18 cellular contexts compared by ENCODE assay signal in genomic region chr10:14415676-14416307, GRCh38.
DNase-seq lines count a peak whose midpoint lies in the region; ATAC-seq, FAIRE-seq and TF ChIP-seq lines count a peak whose summit lies in the region.
"Had no signal": no experiment of that assay in that cellular context is flagged by ENCODE, and none has a peak within 500 bp of the region (broad histone marks: within the 10 kb centered on the region; RNA-seq: fewer than 3 reads in every experiment).

No MANE protein-coding gene starts in this region.

- H3K4me3 Mint-ChIP-seq in mesothelial cell of epicardium (no peak overlapping the region), CD14-positive monocyte (no peak overlapping the region)
- H3K4me3 Mint-ChIP-seq: B cell; CD4-positive, alpha-beta T cell had no signal

- no peak overlapping the region for H3K4ac ChIP-seq in H1 (replicated peaks; ENCODE audit: insufficient read length, low read depth, low read length)

- H3K4me1 Mint-ChIP-seq in mesothelial cell of epicardium (peaks cover 34% of the 10 kb centered on the region), CD14-positive monocyte (no peaks in the 10 kb centered on the region)

- no peaks in the 10 kb centered on the region for H3K79me2 ChIP-seq in H1 (ENCODE audit: control insufficient read depth in 1 of 2, insufficient read depth in 2 of 2, low read length in 2 of 2)

- H3K23ac ChIP-seq in H1 (ENCODE audit: insufficient read length): no peak overlapping the region

- no peak overlapping the region for H3K14ac ChIP-seq in H1 (ENCODE audit: insufficient read length)

- H2BK20ac ChIP-seq in H1 (ENCODE audit: low read length): no peak overlapping the region

- POLR2A ChIA-PET in H1 (lab: Charles Lee; ENCODE audit: partially characterized antibody): no interaction called here

- no peak overlapping the region for H4K5ac ChIP-seq in H1 (ENCODE audit: insufficient read length, low read depth, low read length)

- no peak overlapping the region for H3K4me3 ChIP-seq in H1 (ENCODE audit: extremely low read depth in 1 of 4, insufficient read depth in 2 of 4, low read depth in 3 of 4, low read length in 4 of 4)

- H3K27ac Mint-ChIP-seq in mesothelial cell of epicardium (peak overlapping the region; percentile 79), CD14-positive monocyte (no peak overlapping the region)
- H3K27ac Mint-ChIP-seq: B cell; CD4-positive, alpha-beta T cell had no signal

- CTCF ChIA-PET in H1 (lab: Charles Lee; ENCODE audit: partially characterized antibody): interaction anchor here (1.0 to 2.3 kb wide), 4 partner anchors 9 to 34 kb away, joined by 3 to 8 read pairs (median 3); no protein-coding TSS in a partner anchor

- no peak for FAIRE-seq in H1 (lab: Jason Lieb, UNC)
- no peak for FAIRE-seq in urothelium cell line (lab: Jason Lieb, UNC)
- FAIRE-seq: GM19239 had no signal

- no peak overlapping the region for H3K4me2 ChIP-seq in H1 (ENCODE audit: insufficient read depth in 1 of 2, low read depth in 2 of 2, low read length in 2 of 2)

- H3K18ac ChIP-seq in H1 (ENCODE audit: extremely low read depth, low read length): no peak overlapping the region

- H3K23me2 ChIP-seq in H1 (ENCODE audit: low read depth, low read length): no peaks in the 10 kb centered on the region

- no peak overlapping the region for H3K27ac ChIP-seq in H1 (ENCODE audit: low read depth, low read length)

- peak overlapping the region; percentile 32; the same call in 1 of the 2 replicates for H2BK12ac ChIP-seq in H1 (ENCODE audit: low read depth, low read length)

- H3K79me1 ChIP-seq in H1 (ENCODE audit: low read depth, low read length): no peaks in the 10 kb centered on the region

- TF ChIP-seq CTCF in H1 (IDR thresholded peaks at IDR 0.05; ENCODE audit: control extremely low read depth in 1 of 3, insufficient read depth in 1 of 3, low read depth in 1 of 3, low read length in 3 of 3) (no peak), mesothelial cell of epicardium (IDR thresholded peaks at IDR 0.05; ENCODE audit: unreplicated experiment) (no peak), CD14-positive monocyte (IDR thresholded peaks at IDR 0.05) (no peak)

- H4K8ac ChIP-seq in H1 (ENCODE audit: extremely low read depth, insufficient read depth, low read length): no peak overlapping the region

- H2AFZ ChIP-seq in H1 (ENCODE audit: low read length): 0 out of 2 replicates have a peak overlapping the region, but pooled peaks have one; percentile 59

- no peak overlapping the region for H3K56ac ChIP-seq in H1 (replicated peaks; ENCODE audit: insufficient read length, low read depth, low read length)

- DNase-seq in NCI-H226 (peak; percentile 76), H1 (ENCODE audit: low read depth in 1 of 2, low spot score in 2 of 2) (no peak), mesothelial cell of epicardium (ENCODE audit: low spot score in 2 of 2, unreplicated experiment in 2 of 2) (no peak), urothelium cell line (ENCODE audit: low spot score) (no peak), OCI-M1 (lab: John Stamatoyannopoulos, UW) (no peak), CD14-positive monocyte (ENCODE audit: low spot score) (no peak)
- DNase-seq: Calu3; CD4-positive, alpha-beta T cell; DMS53; KBM-7; NCI-H1436 treated with DMSO at 0.1 percent for 48 hours; NCI-H2029 treated with DMSO at 0.1 percent for 48 hours; NCI-H510A treated with DMSO at 0.1 percent for 48 hours had no signal

- no peak overlapping the region for H3K9ac ChIP-seq in H1 (replicated peaks in 1 of 4; ENCODE audit: extremely low read depth in 1 of 4, low read depth in 3 of 4, low read length in 3 of 4)

- H3K36me3 Mint-ChIP-seq in mesothelial cell of epicardium (no peaks in the 10 kb centered on the region), CD14-positive monocyte (no peaks in the 10 kb centered on the region)

- no peaks in the 10 kb centered on the region for H3K9me3 Mint-ChIP-seq in mesothelial cell of epicardium
- peaks cover 0 to 4% (median 2%) of the 10 kb centered on the region in 7 donors for H3K9me3 Mint-ChIP-seq in CD14-positive monocyte
- H3K9me3 Mint-ChIP-seq: CD4-positive, alpha-beta T cell had no signal

- no peak overlapping the region for H4K91ac ChIP-seq in H1 (replicated peaks; ENCODE audit: insufficient read length, low read length)

- peaks cover 0 to 4% (median 2%) of the 10 kb centered on the region in 4 experiments; a peak in 2 of 7 replicates for H3K4me1 ChIP-seq in H1 (replicated peaks in 1 of 4; ENCODE audit: control insufficient read depth in 3 of 4, insufficient read depth in 4 of 4, low read length in 3 of 4)

- TF ChIP-seq EP300 in H1 (IDR thresholded peaks at IDR 0.05; ENCODE audit: borderline replicate concordance in 1 of 2, low read depth in 2 of 2, low read length in 2 of 2): no peak

- no peaks in the 10 kb centered on the region for H4K20me1 ChIP-seq in H1 (replicated peaks in 1 of 2; ENCODE audit: control insufficient read depth in 1 of 2, insufficient read depth in 2 of 2, low read length in 2 of 2)

- 89% methylated on average over 4 of the region's 4 CpGs; no CpG with 5 or more reads in 1 of the 2 experiments for WGBS in H1 (ENCODE audit: extremely low coverage in 1 of 2, insufficient coverage in 1 of 2, insufficient read length in 1 of 2, insufficient replicate concordance in 2 of 2, low coverage in 1 of 2, low lambda C conversion rate in 2 of 2, missing lambda C conversion rate in 1 of 2), 2 experiments

- H3K27me3 ChIP-seq in H1 (replicated peaks in 1 of 4; ENCODE audit: control insufficient read depth in 3 of 4, extremely low read depth in 1 of 4, insufficient read depth in 3 of 4, low read length in 3 of 4): peaks cover 0 to 1% (median 0%) of the 10 kb centered on the region in 4 experiments; a peak in 1 of 7 replicates

- no peaks in the 10 kb centered on the region for H3K9me3 ChIP-seq in H1 (ENCODE audit: insufficient read depth in 2 of 2, low read depth in 1 of 2, low read length in 1 of 2)

- ATAC-seq in GM21786 (IDR thresholded peaks at IDR 0.05; ENCODE audit: unreplicated experiment): no peak
- ATAC-seq: Panc1, Right ventricle myocardium inferior had no signal

- no peak for TF ChIP-seq RAD21 in H1 (IDR thresholded peaks at IDR 0.05 in 1 of 2, conservative IDR thresholded peaks at IDR 0.05 in 1 of 2; ENCODE audit: low read depth in 2 of 2, low read length in 2 of 2)

- H3K36me3 ChIP-seq in H1 (ENCODE audit: control insufficient read depth in 2 of 4, insufficient read depth in 4 of 4, low read length in 3 of 4): no peaks in the 10 kb centered on the region

- no peak overlapping the region for H2BK15ac ChIP-seq in H1 (ENCODE audit: low read length)

- TF ChIP-seq POLR2A in H1 (IDR thresholded peaks at IDR 0.05; ENCODE audit: control extremely low read depth in 1 of 2, low read depth in 2 of 2, low read length in 2 of 2): no peak

- intact Hi-C loops in CD14-positive monocyte (cut with micrococcal nuclease): no loop called here

- H2BK120ac ChIP-seq in H1 (replicated peaks; ENCODE audit: low read depth, low read length): no peak overlapping the region

- no peak overlapping the region for H2BK5ac ChIP-seq in H1 (ENCODE audit: low read depth, low read length)

- no peaks in the 10 kb centered on the region for H3K27me3 Mint-ChIP-seq in mesothelial cell of epicardium (ENCODE audit: low read depth)
- peaks cover 5 to 8% (median 6%) of the 10 kb centered on the region in 3 donors for H3K27me3 Mint-ChIP-seq in CD14-positive monocyte (ENCODE audit: low read depth in 3 of 3)

- no peak overlapping the region for H2AK5ac ChIP-seq in H1 (ENCODE audit: low read depth, low read length)

TF ChIP-seq in H1, 55 proteins besides CTCF, POLR2A, EP300 and RAD21:
- no peak for TF ChIP-seq USF2 (IDR thresholded peaks at IDR 0.05; ENCODE audit: low read length)
- no peak for TF ChIP-seq RXRA (IDR thresholded peaks at IDR 0.05; ENCODE audit: insufficient read depth, low read depth, low read length)
- no peak for TF ChIP-seq TCF12 (IDR thresholded peaks at IDR 0.05; ENCODE audit: low read depth, low read length)
- no peak for TF ChIP-seq RBBP5 (IDR thresholded peaks at IDR 0.05; ENCODE audit: borderline replicate concordance, low read depth, low read length)
- no peak for TF ChIP-seq PHF8 (conservative IDR thresholded peaks at IDR 0.05; ENCODE audit: low read depth, low read length)
- TF ChIP-seq ZNF274 (IDR thresholded peaks at IDR 0.05; ENCODE audit: borderline replicate concordance, extremely low read depth, low read length): no peak
- TF ChIP-seq RNF2 (IDR thresholded peaks at IDR 0.05; ENCODE audit: borderline replicate concordance, low read depth, low read length, missing control alignments, poor library complexity, severe bottlenecking): no peak
- TF ChIP-seq CBX8 (IDR thresholded peaks at IDR 0.05; ENCODE audit: borderline replicate concordance, low read depth, low read length): no peak
- TF ChIP-seq E2F6 (IDR thresholded peaks at IDR 0.05): no peak
- TF ChIP-seq BCL11A (IDR thresholded peaks at IDR 0.05; ENCODE audit: low read depth in 2 of 2, low read length in 2 of 2): no peak
- no peak for TF ChIP-seq SRF (IDR thresholded peaks at IDR 0.05; ENCODE audit: low read depth, low read length)
